25 cellular contexts compared by ENCODE assay signal in genomic region chr1:2632561-2633361, GRCh38. TPM values are rescaled to one million over a fixed set of nuclear protein-coding genes. Genes with fewer than 3 reads are reported as not detected.
DNase-seq lines count a peak whose midpoint lies in the region; ATAC-seq and TF ChIP-seq lines count a peak whose summit lies in the region.
"Had no signal": no experiment of that assay in that cellular context is flagged by ENCODE, and none has a peak within 500 bp of the region (broad histone marks: within the 10 kb centered on the region; RNA-seq: fewer than 3 reads in every experiment).

Gene MMEL1 (minus strand): TSS chr1:2633016. CDS start chr1:2629484, 3,532 bp downstream.

- no peak within 1 kb of the TSS for H3K4me3 Mint-ChIP-seq in activated naive CD8-positive, alpha-beta T cell treated with anti-CD3 and anti-CD28 coated beads, Interleukin-2, amount 50 U/mL, for 24 hours
- no peak within 1 kb of the TSS for H3K4me3 Mint-ChIP-seq in activated naive CD8-positive, alpha-beta T cell treated with anti-CD3 and anti-CD28 coated beads for 36 hours
- H3K4me3 Mint-ChIP-seq: natural killer cell treated with Interleukin-12 subunit alpha and Interleukin-12 subunit beta and Interleukin-15 and Interleukin-18, amount 100 ng/mL, for 72 hours had no signal

- H3K36me3 Mint-ChIP-seq in activated naive CD8-positive, alpha-beta T cell treated with anti-CD3 and anti-CD28 coated beads, Interleukin-2, amount 50 U/mL, for 24 hours (ENCODE audit: low read depth), result no peaks in the 10 kb centered on the region
- H3K36me3 Mint-ChIP-seq in activated naive CD8-positive, alpha-beta T cell treated with anti-CD3 and anti-CD28 coated beads for 36 hours, result no peaks in the 10 kb centered on the region

- H3K4me1 Mint-ChIP-seq in activated naive CD8-positive, alpha-beta T cell treated with anti-CD3 and anti-CD28 coated beads, Interleukin-2, amount 50 U/mL, for 24 hours, result peaks cover 3% of the 10 kb centered on the region
- peaks cover 1% of the 10 kb centered on the region for H3K4me1 Mint-ChIP-seq in activated naive CD8-positive, alpha-beta T cell treated with anti-CD3 and anti-CD28 coated beads for 36 hours

- H3K9me3 Mint-ChIP-seq in activated naive CD8-positive, alpha-beta T cell treated with anti-CD3 and anti-CD28 coated beads, Interleukin-2, amount 50 U/mL, for 24 hours, result peaks cover 13% of the 10 kb centered on the region
- H3K9me3 Mint-ChIP-seq in activated naive CD8-positive, alpha-beta T cell treated with anti-CD3 and anti-CD28 coated beads for 36 hours, result peaks cover 4% of the 10 kb centered on the region

- no peak within 1 kb of the TSS for H3K27ac Mint-ChIP-seq in activated naive CD8-positive, alpha-beta T cell treated with anti-CD3 and anti-CD28 coated beads, Interleukin-2, amount 50 U/mL, for 24 hours
- no peak within 1 kb of the TSS for H3K27ac Mint-ChIP-seq in activated naive CD8-positive, alpha-beta T cell treated with anti-CD3 and anti-CD28 coated beads for 36 hours

- H3K27me3 ChIP-seq in upper lobe of right lung, result peaks cover 42% of the 10 kb centered on the region

- intact Hi-C loops in upper lobe of right lung (cut with DNase I), result no loop called here

- H3K9me3 ChIP-seq in upper lobe of right lung, result no peaks in the 10 kb centered on the region
- H3K9me3 ChIP-seq: prostate gland had no signal

- peak; percentile 32 for DNase-seq in activated naive CD8-positive, alpha-beta T cell treated with anti-CD3 and anti-CD28 coated beads, Interleukin-2, amount 50 U/mL, for 24 hours
- DNase-seq in activated naive CD8-positive, alpha-beta T cell treated with anti-CD3 and anti-CD28 coated beads for 36 hours, result no peak
- DNase-seq in NCI-H2171 (lab: John Stamatoyannopoulos, UW) (peak; percentile 61), iPS-NIHi7 (ENCODE audit: extremely low spot score) (peak; percentile 55), upper lobe of right lung (peak; percentile 60), NCI-H2081 (lab: John Stamatoyannopoulos, UW) (no peak), SW480 (ENCODE audit: low spot score) (no peak), NCI-H510A (lab: John Stamatoyannopoulos, UW) (no peak)
- DNase-seq: activated CD4-positive, alpha-beta T cell treated with anti-CD3 and anti-CD28 coated beads for 48 hours; activated naive CD4-positive, alpha-beta T cell treated with Interleukin-2 at 50 U/mL for 16 hours; DND-41; GOT3; IMR-90; kidney glomerular epithelial cell; mesenchymal stem cell; MM.1S; NCI-H1930; NCI-H69; stimulated activated CD8-positive, alpha-beta memory T cell treated with anti-CD3 and anti-CD28 coated beads, Interleukin-4, amount 100 ng/mL, for 48 hours had no signal

- TF ChIP-seq CTCF in upper lobe of right lung (IDR thresholded peaks at IDR 0.05), result no peak

- no peaks in the 10 kb centered on the region for H3K4me1 ChIP-seq in upper lobe of right lung
- H3K4me1 ChIP-seq: prostate gland had no signal

- peaks cover 23% of the 10 kb centered on the region for H3K27me3 Mint-ChIP-seq in activated naive CD8-positive, alpha-beta T cell treated with anti-CD3 and anti-CD28 coated beads, Interleukin-2, amount 50 U/mL, for 24 hours
- peaks cover 22% of the 10 kb centered on the region for H3K27me3 Mint-ChIP-seq in activated naive CD8-positive, alpha-beta T cell treated with anti-CD3 and anti-CD28 coated beads for 36 hours

- H3K4me3 ChIP-seq in upper lobe of right lung, result no peak within 1 kb of the TSS
- H3K4me3 ChIP-seq: prostate gland, smooth muscle cell, thoracic aorta had no signal

- H3K36me3 ChIP-seq in upper lobe of right lung, result no peaks in the 10 kb centered on the region
- H3K36me3 ChIP-seq: prostate gland, thoracic aorta had no signal

- H3K27ac ChIP-seq in upper lobe of right lung, result no peak within 1 kb of the TSS
- H3K27ac ChIP-seq: prostate gland, thoracic aorta had no signal

- peak; percentile 51 for ATAC-seq in activated naive CD8-positive, alpha-beta T cell treated with anti-CD3 and anti-CD28 coated beads, Interleukin-2, amount 50 U/mL, for 24 hours
- ATAC-seq in upper lobe of right lung, result no peak
- ATAC-seq: natural killer cell treated with Interleukin-12 subunit alpha and Interleukin-12 subunit beta and Interleukin-15 and Interleukin-18, amount 100 ng/mL, for 72 hours; Panc1 had no signal

RNA-seq across cellular contexts. Expression of gene MMEL1, which starts in this region (rescaled TPM):
- total RNA-seq in activated naive CD8-positive, alpha-beta T cell treated with anti-CD3 and anti-CD28 coated beads for 36 hours, result 1 to 10 TPM; 1.5 to 1.6 TPM
- total RNA-seq in upper lobe of right lung, result 3.2 TPM
- total RNA-seq: astrocyte, smooth muscle cell, thoracic aorta had no signal

Comparison
In these comparisons a context has a peak if more than half of its experiments do, and no peak if none do; other contexts are left out.
1. DNase-seq: peak in activated naive CD8-positive, alpha-beta T cell treated with anti-CD3 and anti-CD28 coated beads, Interleukin-2, amount 50 U/mL, for 24 hours (single experiment), NCI-H2171 (single experiment), iPS-NIHi7 (single experiment) and upper lobe of right lung (single experiment); none in activated naive CD8-positive, alpha-beta T cell treated with anti-CD3 and anti-CD28 coated beads for 36 hours (single experiment), NCI-H2081 (0 of 2), SW480 (single experiment) and NCI-H510A (single experiment).